Comparison of ENCODE assay signal across 8 cellular contexts in the genomic region with DNA sequence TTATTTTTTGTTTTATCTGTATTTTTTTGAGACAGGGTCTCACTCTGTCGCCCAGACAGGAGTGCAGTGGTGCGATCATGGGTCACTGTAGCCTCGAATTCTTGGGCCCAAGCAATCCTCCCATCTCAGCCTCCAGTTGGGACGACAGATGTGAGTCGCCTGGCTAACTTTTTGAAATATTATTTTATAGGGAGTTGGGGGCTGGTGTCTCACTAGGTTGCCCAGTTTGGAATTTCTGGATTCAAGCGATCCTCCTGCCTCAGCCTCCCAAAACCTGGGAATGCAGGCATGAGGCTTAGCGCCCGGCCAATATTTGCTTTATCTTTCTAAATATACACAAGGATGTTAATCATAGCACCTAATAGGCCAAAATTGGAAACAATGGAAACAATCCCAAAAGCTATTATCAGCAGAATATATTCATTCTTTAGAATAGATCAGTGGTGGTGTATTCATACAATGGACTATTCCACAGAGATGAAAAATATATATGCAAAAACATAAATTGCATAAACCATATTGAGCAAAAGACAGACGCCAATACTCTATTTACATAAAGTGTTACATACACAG. TPM values are rescaled to one million over a fixed set of nuclear protein-coding genes. Genes with fewer than 3 reads are reported as not detected.
DNase-seq lines count a peak whose midpoint lies in the region; ATAC-seq and TF ChIP-seq lines count a peak whose summit lies in the region.

No MANE protein-coding gene starts in this region.

- H4K20me1 ChIP-seq in GM23248 (ENCODE audit: insufficient read depth) (no peaks in the 10 kb centered on the region), SU-DHL-6 (ENCODE audit: low read depth, low read length) (no peaks in the 10 kb centered on the region)

- in situ Hi-C loops in GM23248 (cut with MboI), result no loop called here
- in situ Hi-C loops in gastrocnemius medialis (cut with MboI; ENCODE audit: low sequenced_read_pairs in 4 of 4), result no loop called here

- intact Hi-C loops in gastrocnemius medialis (cut with DNase I; ENCODE audit: low total_unique reads), result loop anchor here (2.0 kb wide), 1 partner anchor 166 kb away; a partner anchor contains a TSS

- H3K79me2 ChIP-seq in GM23248 (ENCODE audit: insufficient read depth) (no peaks in the 10 kb centered on the region), SU-DHL-6 (ENCODE audit: insufficient read depth, low read length) (no peaks in the 10 kb centered on the region)

- H3K27ac ChIP-seq in GM23248 (peak overlapping the region; percentile 68), SU-DHL-6 (ENCODE audit: low read depth, low read length) (peak overlapping the region; percentile 70), gastrocnemius medialis (peak overlapping the region; percentile 69 to 84 (median 75))

- H3K4me3 ChIP-seq in GM23248 (peak overlapping the region; percentile 82), SU-DHL-6 (ENCODE audit: insufficient read depth, low read length, poor library complexity, severe bottlenecking) (peak overlapping the region; percentile 58), fibroblast of villous mesenchyme (ENCODE audit: low read depth, low read length) (peak overlapping the region; percentile 74), gastrocnemius medialis (peak overlapping the region; percentile 58 to 78 (median 76))

- H3K9me2 ChIP-seq in GM23248 (ENCODE audit: insufficient read depth) (no peaks in the 10 kb centered on the region), SU-DHL-6 (replicated peaks; ENCODE audit: insufficient read depth, low read length) (no peaks in the 10 kb centered on the region)

- no peak for ATAC-seq in gastrocnemius medialis
- ATAC-seq in GM18502 (IDR thresholded peaks at IDR 0.05; ENCODE audit: poor library complexity, unreplicated experiment), result no peak

- H3K4me1 ChIP-seq in GM23248 (ENCODE audit: insufficient read depth), result peaks cover 18% of the 10 kb centered on the region
- peaks cover 0 to 5% of the 10 kb centered on the region in 2 donors for H3K4me1 ChIP-seq in gastrocnemius medialis

- TF ChIP-seq POLR2A in gastrocnemius medialis (IDR thresholded peaks at IDR 0.05), result no peak

- H2AFZ ChIP-seq in GM23248 (peak overlapping the region; percentile 86), SU-DHL-6 (ENCODE audit: low read depth, low read length, severe bottlenecking) (peak overlapping the region; percentile 61)

- peak overlapping the region; percentile 85 for H3K9ac ChIP-seq in GM23248
- H3K9ac ChIP-seq in SU-DHL-6 (ENCODE audit: low read length), result peak overlapping the region; percentile 64

- H3K4me2 ChIP-seq in GM23248 (ENCODE audit: unreplicated experiment) (peak overlapping the region; percentile 85), SU-DHL-6 (ENCODE audit: low read depth, low read length, poor library complexity, severe bottlenecking) (peak overlapping the region; percentile 66)

- DNase-seq in GM23248 (no peak), fibroblast of villous mesenchyme (ENCODE audit: low read depth) (no peak), gastrocnemius medialis (no peak), NCI-H1930 (lab: John Stamatoyannopoulos, UW) (no peak)
- no peak for DNase-seq in stimulated activated CD8-positive, alpha-beta memory T cell treated with anti-CD3 and anti-CD28 coated beads, Interleukin-4, amount 100 ng/mL, for 48 hours
- DNase-seq in activated CD4-positive, CD25-positive, alpha-beta regulatory T cell treated with anti-CD3 and anti-CD28 coated beads, Interleukin-2, amount 50 U/mL, for 72 hours, result no peak

- H3K27me3 ChIP-seq in GM23248 (replicated peaks; ENCODE audit: insufficient read depth) (no peaks in the 10 kb centered on the region), SU-DHL-6 (ENCODE audit: low read length) (no peaks in the 10 kb centered on the region), gastrocnemius medialis (no peaks in the 10 kb centered on the region)

- TF ChIP-seq CTCF in SU-DHL-6 (IDR thresholded peaks at IDR 0.05; ENCODE audit: insufficient read depth, low read length, poor library complexity, severe bottlenecking) (no peak), fibroblast of villous mesenchyme (IDR thresholded peaks at IDR 0.05; ENCODE audit: insufficient read depth, low read depth, low read length) (no peak), gastrocnemius medialis (IDR thresholded peaks at IDR 0.05 in 4 of 5, conservative IDR thresholded peaks at IDR 0.05 in 1 of 5) (no peak)

- H3F3A ChIP-seq in GM23248 (ENCODE audit: insufficient read depth) (peaks cover 29% of the 10 kb centered on the region), SU-DHL-6 (ENCODE audit: insufficient read depth) (peaks cover 26% of the 10 kb centered on the region)

- H3K36me3 ChIP-seq in GM23248 (ENCODE audit: low read depth) (no peaks in the 10 kb centered on the region; the same call in 1 of the 2 replicates), SU-DHL-6 (ENCODE audit: low read length) (no peaks in the 10 kb centered on the region), gastrocnemius medialis (peaks cover 0 to 7% of the 10 kb centered on the region in 2 donors)

- WGBS in GM23248 (ENCODE audit: low coverage in 1 of 2, low lambda C conversion rate in 2 of 2, missing lambda C conversion rate in 2 of 2), 2 experiments, result 76 to 83% methylated on average over 9 of the region's 9 CpGs

- H3K9me3 ChIP-seq in GM23248 (ENCODE audit: low read depth) (no peaks in the 10 kb centered on the region), SU-DHL-6 (ENCODE audit: insufficient read depth, low read length) (no peaks in the 10 kb centered on the region), gastrocnemius medialis (no peaks in the 10 kb centered on the region)

RNA-seq across cellular contexts. Expression of a gene that starts 55.9 kb away (rescaled TPM):
- 41.1 and 41.4 TPM in 2 replicates for total RNA-seq in GM23248 (2014; rRNA removed; shearing (Covaris generic))
- 77.8 and 82.2 TPM in 2 replicates for polyA plus RNA-seq in GM23248 (2016; fragmentation: Nextera tagmentation; extraction: Ambion mirVana)
- total RNA-seq in fibroblast of villous mesenchyme (75.7 and 87.2 TPM in 2 replicates), gastrocnemius medialis (100 to 1,000 TPM; 158 to 204 (median 186) TPM)

RNA-seq across cellular contexts. Expression of a gene that starts 56.2 kb away (rescaled TPM):
- 36.7 and 50.1 TPM in 2 replicates for total RNA-seq in GM23248 (2014; rRNA removed; shearing (Covaris generic))
- 27.0 and 28.1 TPM in 2 replicates for polyA plus RNA-seq in GM23248 (2016; fragmentation: Nextera tagmentation; extraction: Ambion mirVana)
- total RNA-seq in fibroblast of villous mesenchyme (54.1 and 55.7 TPM in 2 replicates), gastrocnemius medialis (100 to 1,000 TPM in 2 of 4 donors, 10 to 100 TPM in 2; 81.6 to 162 (median 120) TPM)
